Comparison of ENCODE assay signal across 15 cellular contexts in the genomic region with DNA sequence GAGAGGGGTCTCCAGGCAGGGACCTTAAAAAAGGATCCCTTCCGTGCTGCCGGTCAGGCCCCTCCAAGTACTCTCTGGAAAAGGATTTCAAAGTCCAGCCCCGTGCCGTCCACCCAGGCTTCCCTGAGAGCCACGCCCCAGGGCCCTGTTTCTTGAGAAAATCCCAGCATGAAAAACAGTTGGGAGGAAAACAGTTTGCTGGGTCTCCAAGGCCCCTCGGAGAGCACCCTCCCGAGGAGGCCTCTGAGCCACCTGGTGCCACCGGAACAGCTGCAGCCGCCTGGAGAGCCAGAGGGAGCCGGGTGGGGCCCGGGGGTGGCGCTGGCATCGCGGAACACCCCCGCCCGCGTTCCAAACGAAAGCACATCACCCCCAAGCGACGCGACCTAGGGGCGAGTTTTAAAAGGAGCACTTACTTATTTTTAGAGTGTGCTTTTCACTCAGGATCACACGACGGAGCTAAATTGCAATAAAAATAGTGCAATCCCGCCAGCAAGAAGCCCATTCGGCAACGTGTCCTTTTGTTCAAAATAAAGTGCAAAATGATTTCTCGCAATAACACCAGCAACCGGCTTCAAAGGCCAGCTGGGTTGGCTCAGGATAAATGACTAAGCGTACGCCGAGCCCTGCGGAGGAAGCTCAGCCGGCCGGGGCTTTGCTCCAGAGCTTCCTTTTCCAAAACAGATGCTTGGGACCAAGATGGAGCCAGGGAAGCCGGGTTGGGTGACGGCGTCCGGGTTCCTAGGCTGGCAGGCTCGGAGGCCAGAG.
DNase-seq lines count a peak whose midpoint lies in the region; ATAC-seq and TF ChIP-seq lines count a peak whose summit lies in the region.
"Had no signal": no experiment of that assay in that cellular context is flagged by ENCODE, and none has a peak within 500 bp of the region (broad histone marks: within the 10 kb centered on the region; RNA-seq: fewer than 3 reads in every experiment).

No MANE protein-coding gene starts in this region.

- no peak overlapping the region for H3K27ac Mint-ChIP-seq in activated T-helper 1 cell treated with anti-CD3 and anti-CD28 coated beads, Interleukin-12 subunit alpha, Interleukin-12 subunit beta, Interleukin-2, Interleukin-4 antibody, amounts not matched to agents 30 ng/mL and 10 ng/mL and 1 ng/mL, durations not matched to agents 14 hours and 24 hours and 36 hours
- H3K27ac Mint-ChIP-seq in stimulated activated memory B cell treated with anti-CD40 and anti-IgM and Interleukin-4, amounts not matched to agents 10 μg/mL and 1 μg/mL and 100 μg/mL, for 72 hours: no peak overlapping the region
- H3K27ac Mint-ChIP-seq in endothelial cell (ENCODE audit: unreplicated experiment): no peak overlapping the region
- H3K27ac Mint-ChIP-seq: activated naive CD8-positive, alpha-beta T cell treated with anti-CD3 and anti-CD28 coated beads for 36 hours had no signal

- H3K27me3 Mint-ChIP-seq in activated T-helper 1 cell treated with anti-CD3 and anti-CD28 coated beads, Interleukin-12 subunit alpha, Interleukin-12 subunit beta, Interleukin-2, Interleukin-4 antibody, amounts not matched to agents 30 ng/mL and 10 ng/mL and 1 ng/mL, durations not matched to agents 14 hours and 24 hours and 36 hours (ENCODE audit: insufficient read depth): peaks cover 5% of the 10 kb centered on the region
- peaks cover 97% of the 10 kb centered on the region for H3K27me3 Mint-ChIP-seq in stimulated activated memory B cell treated with anti-CD40 and anti-IgM and Interleukin-4, amounts not matched to agents 10 μg/mL and 1 μg/mL and 100 μg/mL, for 72 hours
- H3K27me3 Mint-ChIP-seq in endothelial cell (ENCODE audit: unreplicated experiment): peaks cover 6% of the 10 kb centered on the region

- H3K27ac ChIP-seq in sigmoid colon: peak overlapping the region in 3 of 4 donors; percentile 11 to 27 (median 14)

- H3K4me1 ChIP-seq in adipocyte (ENCODE audit: control insufficient read depth, insufficient read depth, low read length) (no peaks in the 10 kb centered on the region), sigmoid colon (peaks cover 0 to 5% (median 0%) of the 10 kb centered on the region in 4 donors)

- 40 to 46% methylated on average over 40 of the region's 40 CpGs for WGBS in sigmoid colon, 2 donors

- TF ChIP-seq CTCF in sigmoid colon (IDR thresholded peaks at IDR 0.05) (no peak), endothelial cell (IDR thresholded peaks at IDR 0.05; ENCODE audit: unreplicated experiment) (no peak)

- intact Hi-C loops in left cardiac atrium (cut with DNase I): no loop called here
- intact Hi-C loops in sigmoid colon (cut with DNase I): no loop called here
- intact Hi-C loops in activated T-helper 1 cell treated with anti-CD3 and anti-CD28 coated beads, Interleukin-12 subunit alpha, Interleukin-12 subunit beta, Interleukin-2, Interleukin-4 antibody, amounts not matched to agents 30 ng/mL and 10 ng/mL and 1 ng/mL, durations not matched to agents 14 hours and 24 hours and 36 hours (cut with micrococcal nuclease): no loop called here

- no peaks in the 10 kb centered on the region for H3K4me1 Mint-ChIP-seq in activated T-helper 1 cell treated with anti-CD3 and anti-CD28 coated beads, Interleukin-12 subunit alpha, Interleukin-12 subunit beta, Interleukin-2, Interleukin-4 antibody, amounts not matched to agents 30 ng/mL and 10 ng/mL and 1 ng/mL, durations not matched to agents 14 hours and 24 hours and 36 hours (ENCODE audit: low read depth)
- no peaks in the 10 kb centered on the region for H3K4me1 Mint-ChIP-seq in stimulated activated memory B cell treated with anti-CD40 and anti-IgM and Interleukin-4, amounts not matched to agents 10 μg/mL and 1 μg/mL and 100 μg/mL, for 72 hours
- H3K4me1 Mint-ChIP-seq in endothelial cell (ENCODE audit: unreplicated experiment): no peaks in the 10 kb centered on the region
- H3K4me1 Mint-ChIP-seq: activated naive CD8-positive, alpha-beta T cell treated with anti-CD3 and anti-CD28 coated beads for 36 hours had no signal

- H3K9me3 ChIP-seq in MG63 (peaks cover 21% of the 10 kb centered on the region), adipocyte (ENCODE audit: control insufficient read depth, low read length) (peaks cover 18% of the 10 kb centered on the region), sigmoid colon (peaks cover 0 to 4% (median 0%) of the 10 kb centered on the region in 4 donors)

- H3K9me3 Mint-ChIP-seq in activated T-helper 1 cell treated with anti-CD3 and anti-CD28 coated beads, Interleukin-12 subunit alpha, Interleukin-12 subunit beta, Interleukin-2, Interleukin-4 antibody, amounts not matched to agents 30 ng/mL and 10 ng/mL and 1 ng/mL, durations not matched to agents 14 hours and 24 hours and 36 hours: peaks cover 9% of the 10 kb centered on the region
- peaks cover 17% of the 10 kb centered on the region for H3K9me3 Mint-ChIP-seq in stimulated activated memory B cell treated with anti-CD40 and anti-IgM and Interleukin-4, amounts not matched to agents 10 μg/mL and 1 μg/mL and 100 μg/mL, for 72 hours
- peaks cover 7% of the 10 kb centered on the region for H3K9me3 Mint-ChIP-seq in endothelial cell (ENCODE audit: unreplicated experiment)

- no peak for TF ChIP-seq EP300 in sigmoid colon (IDR thresholded peaks at IDR 0.05)

- peaks cover 14% of the 10 kb centered on the region for H3K27me3 ChIP-seq in MG63
- peaks cover 54% of the 10 kb centered on the region for H3K27me3 ChIP-seq in adipocyte (replicated peaks; ENCODE audit: control insufficient read depth, insufficient read depth, low read length)
- peaks cover 0 to 80% (median 55%) of the 10 kb centered on the region in 3 donors for H3K27me3 ChIP-seq in sigmoid colon

- TF ChIP-seq POLR2A in sigmoid colon (IDR thresholded peaks at IDR 0.05): no peak

- H3K4me3 ChIP-seq in MG63: no peak overlapping the region
- no peak overlapping the region for H3K4me3 ChIP-seq in adipocyte (ENCODE audit: low read length)
- no peak overlapping the region for H3K4me3 ChIP-seq in sigmoid colon

- ATAC-seq in left cardiac atrium: no peak
- no peak for ATAC-seq in stimulated activated memory B cell treated with anti-CD40 and anti-IgM and Interleukin-4, amounts not matched to agents 10 μg/mL and 1 μg/mL and 100 μg/mL, for 72 hours

- H3K36me3 ChIP-seq in MG63 (no peaks in the 10 kb centered on the region), adipocyte (ENCODE audit: control insufficient read depth, insufficient read depth, low read length, severe bottlenecking) (no peaks in the 10 kb centered on the region), sigmoid colon (no peaks in the 10 kb centered on the region)

- no peak overlapping the region for H3K4me3 Mint-ChIP-seq in activated T-helper 1 cell treated with anti-CD3 and anti-CD28 coated beads, Interleukin-12 subunit alpha, Interleukin-12 subunit beta, Interleukin-2, Interleukin-4 antibody, amounts not matched to agents 30 ng/mL and 10 ng/mL and 1 ng/mL, durations not matched to agents 14 hours and 24 hours and 36 hours
- H3K4me3 Mint-ChIP-seq in stimulated activated memory B cell treated with anti-CD40 and anti-IgM and Interleukin-4, amounts not matched to agents 10 μg/mL and 1 μg/mL and 100 μg/mL, for 72 hours: no peak overlapping the region
- H3K4me3 Mint-ChIP-seq in endothelial cell (ENCODE audit: unreplicated experiment): no peak overlapping the region
- H3K4me3 Mint-ChIP-seq: activated naive CD8-positive, alpha-beta T cell treated with anti-CD3 and anti-CD28 coated beads for 36 hours had no signal

- no peaks in the 10 kb centered on the region for H3K36me3 Mint-ChIP-seq in activated T-helper 1 cell treated with anti-CD3 and anti-CD28 coated beads, Interleukin-12 subunit alpha, Interleukin-12 subunit beta, Interleukin-2, Interleukin-4 antibody, amounts not matched to agents 30 ng/mL and 10 ng/mL and 1 ng/mL, durations not matched to agents 14 hours and 24 hours and 36 hours (ENCODE audit: low read depth)
- H3K36me3 Mint-ChIP-seq in stimulated activated memory B cell treated with anti-CD40 and anti-IgM and Interleukin-4, amounts not matched to agents 10 μg/mL and 1 μg/mL and 100 μg/mL, for 72 hours: peaks cover 8% of the 10 kb centered on the region
- H3K36me3 Mint-ChIP-seq in endothelial cell (ENCODE audit: low read depth, unreplicated experiment): no peaks in the 10 kb centered on the region
- H3K36me3 Mint-ChIP-seq: activated naive CD8-positive, alpha-beta T cell treated with anti-CD3 and anti-CD28 coated beads for 36 hours had no signal

- DNase-seq in MG63 (peak; percentile 52), adipocyte (ENCODE audit: low read depth) (peak; percentile 3), left cardiac atrium (peak; percentile 32), sigmoid colon (no peak), DMS79 treated with DMSO at 0.1 percent for 48 hours (lab: John Stamatoyannopoulos, UW) (no peak), endothelial cell (ENCODE audit: low spot score) (no peak)
- DNase-seq in activated T-helper 1 cell treated with anti-CD3 and anti-CD28 coated beads, Interleukin-12 subunit alpha, Interleukin-12 subunit beta, Interleukin-2, Interleukin-4 antibody, amounts not matched to agents 30 ng/mL and 10 ng/mL and 1 ng/mL, durations not matched to agents 14 hours and 24 hours and 36 hours (ENCODE audit: low spot score): no peak
- DNase-seq: activated CD4-positive, CD25-positive, alpha-beta regulatory T cell; activated naive CD8-positive, alpha-beta T cell treated with anti-CD3 and anti-CD28 coated beads for 36 hours; NCI-H1694 treated with DMSO at 0.1 percent for 48 hours; NK-92 treated with Interleukin-12 subunit alpha and Interleukin-12 subunit beta, amount 100 ng/mL, for 24 hours; stimulated activated CD4-positive, alpha-beta T cell treated with anti-CD3 and anti-CD28 coated beads, Interleukin-15, amount 100 ng/mL, for 24 hours; SW 1271; trophoblast cell had no signal

- no peak overlapping the region for H3K9ac ChIP-seq in adipocyte (ENCODE audit: low read length)

Comparison
In these comparisons a context has a peak if more than half of its experiments do, and no peak if none do; other contexts are left out.
1. DNase-seq: peak in MG63 (single experiment), adipocyte (single experiment) and left cardiac atrium (single experiment); none in sigmoid colon (single experiment), DMS79 treated with DMSO at 0.1 percent for 48 hours (single experiment), activated T-helper 1 cell treated with anti-CD3 and anti-CD28 coated beads, Interleukin-12 subunit alpha, Interleukin-12 subunit beta, Interleukin-2, Interleukin-4 antibody, amounts not matched to agents 30 ng/mL and 10 ng/mL and 1 ng/mL, durations not matched to agents 14 hours and 24 hours and 36 hours (single experiment) and endothelial cell (single experiment).